Comparison of ENCODE assay signal across 12 cellular contexts in genomic region chr20:46307999-46308257, GRCh38. TPM values are rescaled to one million over a fixed set of nuclear protein-coding genes. Genes with fewer than 3 reads are reported as not detected.
DNase-seq lines count a peak whose midpoint lies in the region; ATAC-seq, FAIRE-seq and TF ChIP-seq lines count a peak whose summit lies in the region.
"Had no signal": no experiment of that assay in that cellular context is flagged by ENCODE, and none has a peak within 500 bp of the region (broad histone marks: within the 10 kb centered on the region; RNA-seq: fewer than 3 reads in every experiment).

No MANE protein-coding gene starts in this region.

- TF ChIP-seq CTCF in endodermal cell (conservative IDR thresholded peaks at IDR 0.05) (no peak), pancreas (IDR thresholded peaks at IDR 0.05) (no peak)

- no peak overlapping the region for H3K27ac Mint-ChIP-seq in endodermal cell
- H3K27ac Mint-ChIP-seq: CD4-positive, alpha-beta T cell had no signal

- peak overlapping the region; percentile 98 for H3K4me2 ChIP-seq in BLaER1

- intact Hi-C loops in pancreas (cut with DNase I) = loop anchor here in 1 of 3 donors (5.0 kb wide), 1 partner anchor 39 kb away; no protein-coding TSS in a partner anchor

- 0 to 1% methylated on average over 2 to 35 of the region's 35 CpGs for WGBS in endodermal cell (ENCODE audit: insufficient coverage in 1 of 2, insufficient read length in 1 of 2), 2 experiments
- 0% methylated on average over 9 to 35 of the region's 35 CpGs for WGBS in pancreas, 2 donors

- H3K27ac ChIP-seq in BLaER1 = no peak overlapping the region
- no peak overlapping the region for H3K27ac ChIP-seq in endodermal cell (ENCODE audit: low read depth, low read length)
- no peak overlapping the region for H3K27ac ChIP-seq in pancreas

- no peaks in the 10 kb centered on the region for H3K36me3 ChIP-seq in BLaER1
- no peaks in the 10 kb centered on the region for H3K36me3 ChIP-seq in endodermal cell (ENCODE audit: control insufficient read depth, insufficient read depth, low read length)
- no peaks in the 10 kb centered on the region for H3K36me3 ChIP-seq in pancreas

- DNase-seq in endodermal cell (no peak), pancreas (no peak), NCI-H2171 (lab: John Stamatoyannopoulos, UW) (no peak), glomerular visceral epithelial cell (ENCODE audit: extremely low spot score) (no peak)
- DNase-seq in activated naive CD4-positive, alpha-beta T cell treated with Interleukin-2 at 50 U/mL for 16 hours = no peak

- H3K4me3 ChIP-seq in BLaER1 (peak overlapping the region; percentile 73), endodermal cell (ENCODE audit: low read length) (peak overlapping the region; percentile 68), pancreas (peak overlapping the region; percentile 16 to 67 (median 38))

- H3K4me1 ChIP-seq in BLaER1 (peaks cover 13% of the 10 kb centered on the region), endodermal cell (ENCODE audit: control insufficient read depth, insufficient read depth, low read length) (no peaks in the 10 kb centered on the region), pancreas (peaks cover 12 to 20% (median 13%) of the 10 kb centered on the region in 3 donors)

- H4K20me1 ChIP-seq in BLaER1 = peaks cover 67% of the 10 kb centered on the region

- H3K9ac ChIP-seq in BLaER1 (no peak overlapping the region), endodermal cell (ENCODE audit: extremely low read depth, low read length, poor library complexity, severe bottlenecking) (no peak overlapping the region)

- peaks cover 6% of the 10 kb centered on the region for H3K4me1 Mint-ChIP-seq in endodermal cell

- peaks cover 86% of the 10 kb centered on the region for H3K27me3 Mint-ChIP-seq in endodermal cell (ENCODE audit: insufficient read depth)

- H3K9me3 ChIP-seq in BLaER1 (no peaks in the 10 kb centered on the region), endodermal cell (ENCODE audit: control insufficient read depth, low read length) (no peaks in the 10 kb centered on the region), pancreas (no peaks in the 10 kb centered on the region)

- no peaks in the 10 kb centered on the region for H3K36me3 Mint-ChIP-seq in endodermal cell (ENCODE audit: low read depth)

- H3K27me3 ChIP-seq in BLaER1 (peaks cover 81% of the 10 kb centered on the region), endodermal cell (ENCODE audit: control insufficient read depth, insufficient read depth, low read length, poor library complexity, severe bottlenecking) (peaks cover 80% of the 10 kb centered on the region), pancreas (no peaks in the 10 kb centered on the region)

- FAIRE-seq in pancreas (lab: Jason Lieb, UNC) = no peak
- FAIRE-seq: colon, GM12892, TTC549 had no signal

- peak; percentile 28 for ATAC-seq in HG03432 (IDR thresholded peaks at IDR 0.05; ENCODE audit: unreplicated experiment)
- no peak for ATAC-seq in pancreas
- ATAC-seq in HG03460 (IDR thresholded peaks at IDR 0.05; ENCODE audit: unreplicated experiment) = no peak

- peak overlapping the region; percentile 71 for H3K4me3 Mint-ChIP-seq in endodermal cell

- H3K9me3 Mint-ChIP-seq in endodermal cell = no peaks in the 10 kb centered on the region
- H3K9me3 Mint-ChIP-seq: CD4-positive, alpha-beta T cell had no signal

RNA-seq across cellular contexts. Expression of gene CDH22, which starts 0.4 kb away (rescaled TPM):
- under 1 TPM; 0.22 to 0.77 TPM for total RNA-seq in endodermal cell
- polyA plus RNA-seq in endodermal cell (2013, experiment 1 of 2) = 0.68 TPM
- polyA plus RNA-seq in endodermal cell (2013, experiment 2 of 2) = 0.83 TPM
- total RNA-seq in pancreas = 1 to 10 TPM in 5 of 6 donors, under 1 TPM in 1; 0.97 to 5.3 (median 2.3) TPM
- 10 to 100 TPM in 1 of 2 donors, 1 to 10 TPM in 1; 3.7 to 11.9 TPM for polyA plus RNA-seq in pancreas
- total RNA-seq: CD4-positive, alpha-beta T cell had no signal
